Comparison of ENCODE assay signal across 28 cellular contexts in the genomic region with DNA sequence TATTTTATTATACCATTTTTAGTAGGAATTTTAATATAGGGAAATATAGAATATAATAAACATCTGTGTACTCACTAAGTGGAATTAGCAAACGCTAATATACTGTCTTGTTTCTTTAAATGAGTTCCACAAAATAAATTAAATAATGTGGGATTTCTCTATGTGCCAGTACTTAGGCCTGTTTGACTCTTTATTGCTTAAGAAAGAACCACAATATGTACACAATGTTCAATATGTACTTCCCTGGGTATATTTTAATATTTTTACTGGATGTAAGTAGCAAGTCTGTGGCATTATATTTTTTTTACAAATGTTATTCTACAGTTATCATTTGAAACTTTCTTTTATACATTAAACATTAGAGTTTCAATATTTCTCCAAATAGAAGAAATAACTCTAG.
"Had no signal": no experiment of that assay in that cellular context is flagged by ENCODE, and none has a peak within 500 bp of the region (broad histone marks: within the 10 kb centered on the region; RNA-seq: fewer than 3 reads in every experiment).

No MANE protein-coding gene starts in this region.

- H3K27me3 ChIP-seq: hepatocyte, neural progenitor cell, neutrophil, right atrium auricular region, right lobe of liver, transverse colon, upper lobe of left lung, vagina had no signal

- H3K9ac ChIP-seq: neural progenitor cell had no signal

- H3K36me3 ChIP-seq: lower lobe of right lung, neural progenitor cell, neutrophil, right atrium auricular region, right lobe of liver, transverse colon, upper lobe of left lung, vagina had no signal

- H3K27ac ChIP-seq: hepatocyte, lower lobe of right lung, neural progenitor cell, neutrophil, right atrium auricular region, right lobe of liver, transverse colon, upper lobe of left lung, vagina had no signal

- ATAC-seq: left cardiac atrium; left lobe of liver; lower lobe of right lung; natural killer cell; right lobe of liver; stimulated activated memory B cell treated with anti-CD40 and anti-IgM and Interleukin-4, amounts not matched to agents 10 μg/mL and 1 μg/mL and 100 μg/mL, for 72 hours; stimulated activated naive CD8-positive, alpha-beta T cell treated with anti-CD3 and anti-CD28 coated beads, Interleukin-15, amount 100 ng/mL, for 72 hours had no signal

- H3K4me1 ChIP-seq: lower lobe of right lung, neural progenitor cell, right atrium auricular region, right lobe of liver, upper lobe of left lung, vagina had no signal

- DNase-seq: kidney glomerular epithelial cell; left cardiac atrium; lower lobe of right lung; mammary epithelial cell; mesenchymal stem cell; naive B cell; natural killer cell; nephron progenitor cell; occipital lobe; right lobe of liver; stimulated activated CD4-positive, alpha-beta T cell treated with anti-CD3 and anti-CD28 coated beads, Interleukin-1b, Interleukin-23, amount 100 ng/mL, for 48 hours; stimulated activated CD4-positive, alpha-beta T cell treated with anti-CD3 and anti-CD28 coated beads, Interleukin-2, amount 100 ng/mL, for 48 hours; stimulated activated CD4-positive, alpha-beta T cell treated with anti-CD3 and anti-CD28 coated beads, Interleukin-4, amount 100 ng/mL, for 4 hours; stimulated activated CD8-positive, alpha-beta memory T cell treated with anti-CD3 and anti-CD28 coated beads, Interleukin-4, amount 100 ng/mL, for 48 hours; stimulated activated naive CD4-positive, alpha-beta T cell treated with Interleukin-2 at 50 U/mL for 16 hours; stimulated activated naive CD8-positive, alpha-beta T cell treated with anti-CD3 and anti-CD28 coated beads, Interleukin-15, amount 100 ng/mL, for 72 hours; substantia nigra; transverse colon; upper lobe of left lung had no signal

- H3K4me3 ChIP-seq: hepatocyte, lower lobe of right lung, neural progenitor cell, right atrium auricular region, right lobe of liver, smooth muscle cell, transverse colon, upper lobe of left lung, vagina had no signal

- H3K9me3 ChIP-seq: lower lobe of right lung, neutrophil, right atrium auricular region, right lobe of liver, transverse colon, upper lobe of left lung, vagina had no signal

- FAIRE-seq: keratinocyte had no signal
